In the genomic region with DNA sequence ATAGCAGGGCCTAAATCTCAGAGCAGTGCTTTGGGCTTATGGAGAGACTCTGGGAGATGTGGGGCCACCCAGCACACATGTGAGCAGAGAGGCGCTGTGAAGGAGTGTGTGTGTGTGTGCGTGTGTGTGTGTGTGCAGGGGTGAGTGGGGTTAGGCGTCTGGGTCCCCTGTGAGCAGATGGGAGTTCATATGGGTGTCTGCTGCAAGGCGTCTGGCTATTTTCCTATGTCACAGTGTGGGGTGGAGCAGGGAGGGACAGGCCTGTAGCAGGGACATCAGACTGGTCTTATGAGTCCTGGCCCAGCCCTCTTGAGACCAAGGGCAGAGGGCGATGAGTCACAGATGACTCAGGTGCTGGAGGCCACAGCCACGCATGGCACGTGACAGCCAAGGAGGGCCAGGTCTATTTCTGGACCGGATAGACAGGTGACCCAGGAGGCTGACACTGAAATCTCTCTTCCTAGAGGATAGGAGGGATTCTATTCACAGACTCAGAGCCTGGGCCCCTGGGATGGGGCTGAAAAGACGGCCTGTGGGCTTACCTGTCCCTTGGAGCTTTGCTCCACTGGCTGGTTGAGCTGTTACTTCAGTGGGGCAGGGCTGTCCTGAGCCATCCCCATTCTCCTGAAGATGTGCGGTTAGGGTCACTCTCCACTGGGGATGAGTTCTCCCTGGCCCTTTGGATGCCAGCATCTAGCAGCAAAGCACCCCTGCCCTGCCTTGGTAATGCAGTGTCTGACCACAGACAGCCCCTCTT, we compare ENCODE assay signal across 9 cellular contexts. TPM values are rescaled to one million over a fixed set of nuclear protein-coding genes. Genes with fewer than 3 reads are reported as not detected.
DNase-seq lines count a peak whose midpoint lies in the region; ATAC-seq, FAIRE-seq and TF ChIP-seq lines count a peak whose summit lies in the region.
"Had no signal": no experiment of that assay in that cellular context is flagged by ENCODE, and none has a peak within 500 bp of the region (broad histone marks: within the 10 kb centered on the region; RNA-seq: fewer than 3 reads in every experiment).

No MANE protein-coding gene starts in this region.

- peak overlapping the region; percentile 48 to 73 for H3K4me3 Mint-ChIP-seq in CD14-positive monocyte
- no peak overlapping the region for H3K4me3 Mint-ChIP-seq in progenitor cell of endocrine pancreas (ENCODE audit: low read depth)

- H3K36me3 ChIP-seq in ovary: no peaks in the 10 kb centered on the region

- peak; percentile 33 for TF ChIP-seq POLR2A in erythroblast (IDR thresholded peaks at IDR 0.05; ENCODE audit: low read length)
- TF ChIP-seq POLR2A in ovary (IDR thresholded peaks at IDR 0.05): no peak

- intact Hi-C loops in CD14-positive monocyte (cut with micrococcal nuclease) (loop anchor here in 1 of 2 donors (1.0 to 10.0 kb wide), 3 partner anchors 9 to 466 kb away; a partner anchor contains a TSS), ovary (cut with DNase I) (no loop called here)

- H3K27ac Mint-ChIP-seq in CD14-positive monocyte (peak overlapping the region; percentile 87 to 97 (median 88)), progenitor cell of endocrine pancreas (peak overlapping the region; percentile 81)

- no peak for TF ChIP-seq CTCF in CD14-positive monocyte (IDR thresholded peaks at IDR 0.05)
- TF ChIP-seq CTCF in progenitor cell of endocrine pancreas (IDR thresholded peaks at IDR 0.05; ENCODE audit: unreplicated experiment): no peak
- TF ChIP-seq CTCF in ovary (IDR thresholded peaks at IDR 0.05): no peak

- FAIRE-seq in RCC 7860 (lab: Jason Lieb, UNC): peak; percentile 68
- FAIRE-seq: endometrium had no signal

- H3K4me1 Mint-ChIP-seq in CD14-positive monocyte (peaks cover 91% of the 10 kb centered on the region), progenitor cell of endocrine pancreas (ENCODE audit: low read depth) (peaks cover 35% of the 10 kb centered on the region)

- H3K36me3 Mint-ChIP-seq in CD14-positive monocyte: peaks cover 3 to 15% of the 10 kb centered on the region in 2 donors
- H3K36me3 Mint-ChIP-seq in progenitor cell of endocrine pancreas (ENCODE audit: insufficient read depth): no peaks in the 10 kb centered on the region

- H3K4me1 ChIP-seq in ovary (ENCODE audit: insufficient read depth): no peaks in the 10 kb centered on the region

- no peak for TF ChIP-seq EP300 in ovary (IDR thresholded peaks at IDR 0.05)

- H3K27me3 Mint-ChIP-seq in CD14-positive monocyte (ENCODE audit: low read depth in 3 of 3): peaks cover 0 to 7% (median 0%) of the 10 kb centered on the region in 3 donors
- no peaks in the 10 kb centered on the region for H3K27me3 Mint-ChIP-seq in progenitor cell of endocrine pancreas

- H3K27me3 ChIP-seq in ovary: no peaks in the 10 kb centered on the region

- no peaks in the 10 kb centered on the region for H3K9me3 ChIP-seq in ovary

- peak; percentile 67 for ATAC-seq in GM21825 (IDR thresholded peaks at IDR 0.05; ENCODE audit: unreplicated experiment)
- no peak for ATAC-seq in HG03521 (IDR thresholded peaks at IDR 0.05; ENCODE audit: unreplicated experiment)

- DNase-seq in CD14-positive monocyte (ENCODE audit: low spot score) (peak; percentile 99), RCC 7860 (ENCODE audit: low spot score) (peak; percentile 86), erythroblast (lab: John Stamatoyannopoulos, UW) (peak; percentile 84 to 92), progenitor cell of endocrine pancreas (ENCODE audit: low spot score, unreplicated experiment) (no peak), NCI-H2107 treated with DMSO at 0.1 percent for 48 hours (lab: John Stamatoyannopoulos, UW; ENCODE audit: unreplicated experiment) (no peak), ovary (no peak)

- peaks cover 0 to 2% (median 0%) of the 10 kb centered on the region in 7 donors for H3K9me3 Mint-ChIP-seq in CD14-positive monocyte
- no peaks in the 10 kb centered on the region for H3K9me3 Mint-ChIP-seq in progenitor cell of endocrine pancreas (ENCODE audit: low read depth)

- H3K27ac ChIP-seq in ovary: no peak overlapping the region

- WGBS in ovary, 3 donors: 82 to 87% (median 85%) methylated on average over 10 of the region's 10 CpGs

- H3K4me3 ChIP-seq in ovary: no peak overlapping the region

RNA-seq across cellular contexts. Expression of a gene that starts 28.9 kb away (rescaled TPM):
- polyA plus RNA-seq in CD14-positive monocyte: 10 to 100 TPM; 19.0 to 32.0 TPM
- total RNA-seq in progenitor cell of endocrine pancreas: 243 and 267 TPM in 2 replicates
- total RNA-seq in ovary: 100 to 1,000 TPM in 1 of 7 donors, 10 to 100 TPM in 6; 19.2 to 123 (median 45.2) TPM
- 10 to 100 TPM; 20.8 to 44.7 TPM for polyA plus RNA-seq in ovary

Comparison
In these comparisons a context has a peak if more than half of its experiments do, and no peak if none do; other contexts are left out.
1. DNase-seq: peak in CD14-positive monocyte (single experiment), RCC 7860 (single experiment) and erythroblast (2 of 2); none in progenitor cell of endocrine pancreas (single experiment), NCI-H2107 treated with DMSO at 0.1 percent for 48 hours (single experiment) and ovary (0 of 5).